Comparison of ENCODE assay signal across 8 cellular contexts in the genomic region with DNA sequence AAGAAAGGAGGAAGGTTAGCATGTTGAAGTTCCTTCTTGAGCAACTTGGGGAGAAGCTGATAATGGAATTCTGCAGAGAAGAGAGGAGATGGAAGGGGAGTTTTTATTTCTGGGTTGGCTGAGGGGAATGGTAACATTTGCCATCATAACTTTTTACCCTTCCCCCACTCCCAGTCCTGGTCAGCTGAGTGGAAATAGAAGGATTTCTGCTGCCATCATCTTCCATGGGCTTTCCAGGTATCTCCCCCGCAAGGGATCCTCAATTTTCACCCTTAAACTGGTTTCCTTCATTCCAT. TPM values are rescaled to one million over a fixed set of nuclear protein-coding genes. Genes with fewer than 3 reads are reported as not detected.
A peak's percentile ranks its signal among the peaks of the same experiment; 100 is the strongest.
DNase-seq lines count a peak whose midpoint lies in the region; ATAC-seq and TF ChIP-seq lines count a peak whose summit lies in the region.
"Had no signal": no experiment of that assay in that cellular context is flagged by ENCODE, and none has a peak within 500 bp of the region (broad histone marks: within the 10 kb centered on the region; RNA-seq: fewer than 3 reads in every experiment).

No MANE protein-coding gene starts in this region.

- no peak for TF ChIP-seq CTCF in heart left ventricle (IDR thresholded peaks at IDR 0.05)
- no peak for TF ChIP-seq CTCF in esophagus muscularis mucosa (IDR thresholded peaks at IDR 0.05)
- TF ChIP-seq CTCF in tibial artery (IDR thresholded peaks at IDR 0.05) = no peak

- H3K9me3 ChIP-seq in heart left ventricle = no peaks in the 10 kb centered on the region
- H3K9me3 ChIP-seq in esophagus muscularis mucosa = no peaks in the 10 kb centered on the region
- no peaks in the 10 kb centered on the region for H3K9me3 ChIP-seq in tibial artery

- ATAC-seq in heart left ventricle (no peak), left cardiac atrium (no peak), sciatic nerve (no peak)

- TF ChIP-seq POLR2A in heart left ventricle (IDR thresholded peaks at IDR 0.05) (no peak), esophagus muscularis mucosa (IDR thresholded peaks at IDR 0.05; ENCODE audit: low read depth) (no peak)

- WGBS in heart left ventricle, 4 donors = 79 to 95% (median 91%) methylated on average over 1 of the region's 1 CpG
- 87% methylated on average over 1 of the region's 1 CpG for WGBS in esophagus muscularis mucosa

- intact Hi-C loops in heart left ventricle (cut with DNase I) = no loop called here
- intact Hi-C loops in left cardiac atrium (cut with DNase I) = no loop called here
- intact Hi-C loops in esophagus muscularis mucosa (cut with DNase I) = no loop called here
- intact Hi-C loops in tibial artery (cut with DNase I; ENCODE audit: low total_unique reads) = no loop called here
- intact Hi-C loops in sciatic nerve (cut with DNase I) = no loop called here

- no peak for TF ChIP-seq EP300 in esophagus muscularis mucosa (IDR thresholded peaks at IDR 0.05)

- H3K36me3 ChIP-seq in heart left ventricle (peaks cover 0 to 39% (median 20%) of the 10 kb centered on the region in 9 donors), esophagus muscularis mucosa (peaks cover 6 to 53% (median 31%) of the 10 kb centered on the region in 4 donors), tibial artery (peaks cover 3 to 44% (median 13%) of the 10 kb centered on the region in 3 donors)

- H3K27ac ChIP-seq in heart left ventricle (peak overlapping the region in 8 of 12 donors; percentile 84 to 98 (median 91)), esophagus muscularis mucosa (replicated peaks in 1 of 4) (peak overlapping the region; percentile 96 to 99 (median 97)), tibial artery (peak overlapping the region; percentile 99 to 100)

- H3K4me1 ChIP-seq in heart left ventricle (peaks cover 0 to 58% (median 26%) of the 10 kb centered on the region in 12 donors), esophagus muscularis mucosa (peaks cover 32 to 76% (median 62%) of the 10 kb centered on the region in 4 donors), tibial artery (peaks cover 0 to 48% (median 36%) of the 10 kb centered on the region in 4 donors)

- DNase-seq in heart left ventricle = no peak
- DNase-seq in left cardiac atrium = no peak
- DNase-seq in esophagus muscularis mucosa (ENCODE audit: extremely low spot score) = no peak
- DNase-seq in tibial artery = no peak
- no peak for DNase-seq in stimulated activated naive CD4-positive, alpha-beta T cell treated with Interleukin-2 at 50 U/mL for 16 hours (lab: John Stamatoyannopoulos, UW)
- no peak for DNase-seq in sciatic nerve (ENCODE audit: low spot score)
- DNase-seq: activated gamma-delta T cell treated with Interleukin-2 at 50 U/mL for 16 hours, NCI-H1092 treated with DMSO at 0.1 percent for 48 hours had no signal

- H3K4me3 ChIP-seq in heart left ventricle (peak overlapping the region in 7 of 12 donors; percentile 67 to 96 (median 78)), esophagus muscularis mucosa (peak overlapping the region; percentile 70 to 84 (median 82)), tibial artery (peak overlapping the region; percentile 83 to 89)

- H3K27me3 ChIP-seq in heart left ventricle = peaks cover 0 to 6% (median 0%) of the 10 kb centered on the region in 9 donors
- peaks cover 0 to 4% (median 0%) of the 10 kb centered on the region in 4 donors for H3K27me3 ChIP-seq in esophagus muscularis mucosa
- no peaks in the 10 kb centered on the region for H3K27me3 ChIP-seq in tibial artery

RNA-seq across cellular contexts. Expression of gene DTX3, which starts 1.3 kb away (rescaled TPM):
- total RNA-seq in heart left ventricle (10 to 100 TPM; 15.6 to 30.7 (median 22.4) TPM), left cardiac atrium (10 to 100 TPM; 24.5 to 25.3 TPM), esophagus muscularis mucosa (10 to 100 TPM; 39.0 to 68.6 (median 46.8) TPM), sciatic nerve (42.9 TPM)
- 10 to 100 TPM; 16.3 to 28.3 TPM for polyA plus RNA-seq in heart left ventricle

RNA-seq across cellular contexts. Expression of gene ARHGEF25, which starts 5.3 kb away (rescaled TPM):
- total RNA-seq in heart left ventricle (10 to 100 TPM in 4 of 9 donors, 1 to 10 TPM in 5; 5.5 to 11.5 (median 9.5) TPM), left cardiac atrium (10 to 100 TPM; 13.7 to 17.3 TPM), esophagus muscularis mucosa (100 to 1,000 TPM in 3 of 4 donors, 10 to 100 TPM in 1; 77.7 to 133 (median 111) TPM), sciatic nerve (61.3 TPM)
- 10 to 100 TPM; 10.2 to 20.3 TPM for polyA plus RNA-seq in heart left ventricle

RNA-seq across cellular contexts. Expression of gene PIP4K2C, which starts 15.0 kb away (rescaled TPM):
- total RNA-seq in heart left ventricle = 10 to 100 TPM; 12.9 to 31.0 (median 17.0) TPM
- 10 to 100 TPM in 1 of 2 donors, 1 to 10 TPM in 1; 4.6 to 22.6 TPM for polyA plus RNA-seq in heart left ventricle
- 10 to 100 TPM; 15.3 to 16.1 TPM for total RNA-seq in left cardiac atrium
- 10 to 100 TPM; 22.7 to 30.7 (median 29.0) TPM for total RNA-seq in esophagus muscularis mucosa
- total RNA-seq in sciatic nerve = 26.0 TPM

RNA-seq across cellular contexts. Expression of gene B4GALNT1, which starts 27.0 kb away (rescaled TPM):
- total RNA-seq in heart left ventricle (1 to 10 TPM; 1.9 to 8.8 (median 5.9) TPM), left cardiac atrium (1 to 10 TPM; 2.4 to 3.3 TPM), esophagus muscularis mucosa (10 to 100 TPM in 2 of 4 donors, 1 to 10 TPM in 2; 2.8 to 10.9 (median 7.3) TPM), sciatic nerve (16.6 TPM)
- 1 to 10 TPM; 2.6 to 5.1 TPM for polyA plus RNA-seq in heart left ventricle

RNA-seq across cellular contexts. Expression of gene KIF5A, which starts 56.1 kb away (rescaled TPM):
- under 1 TPM in 6 of 9 donors, not detected in 3; 0.07 to 0.31 (median 0.17) TPM for total RNA-seq in heart left ventricle
- under 1 TPM; 0.06 to 0.08 TPM for polyA plus RNA-seq in heart left ventricle
- total RNA-seq in left cardiac atrium = under 1 TPM; 0.10 to 0.18 TPM
- total RNA-seq in esophagus muscularis mucosa = 1 to 10 TPM; 2.1 to 3.2 (median 2.4) TPM
- 5.6 TPM for total RNA-seq in sciatic nerve
